8 cellular contexts compared by ENCODE assay signal in the genomic region with DNA sequence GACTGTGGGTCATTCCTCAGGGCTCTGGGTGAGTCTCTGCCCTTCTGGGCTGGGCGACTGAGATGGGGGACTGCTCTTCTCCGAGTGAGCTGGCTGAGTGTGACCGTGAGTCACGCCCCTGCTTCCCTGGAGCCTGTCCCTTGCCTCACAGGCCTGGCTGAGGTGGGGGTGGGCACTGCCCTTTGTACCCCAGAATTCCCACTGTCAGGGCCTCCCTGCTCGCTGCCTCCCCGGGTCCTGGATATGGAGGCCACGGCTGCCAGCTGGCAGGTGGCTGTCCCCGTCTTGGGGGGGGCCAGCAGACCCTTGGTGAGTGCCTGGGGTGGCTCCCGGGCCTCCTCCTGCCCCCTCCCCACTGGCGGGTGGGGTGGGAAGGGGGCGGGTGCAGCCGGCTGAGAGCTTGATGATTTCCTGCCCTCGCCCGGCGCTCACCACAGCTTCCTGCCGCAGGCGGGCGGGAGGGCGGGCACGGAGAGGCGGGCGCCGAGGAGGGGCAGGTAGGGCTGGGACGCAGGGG. TPM values are rescaled to one million over a fixed set of nuclear protein-coding genes. Genes with fewer than 3 reads are reported as not detected.
DNase-seq lines count a peak whose midpoint lies in the region; ATAC-seq lines count a peak whose summit lies in the region.

A gene with protein sequence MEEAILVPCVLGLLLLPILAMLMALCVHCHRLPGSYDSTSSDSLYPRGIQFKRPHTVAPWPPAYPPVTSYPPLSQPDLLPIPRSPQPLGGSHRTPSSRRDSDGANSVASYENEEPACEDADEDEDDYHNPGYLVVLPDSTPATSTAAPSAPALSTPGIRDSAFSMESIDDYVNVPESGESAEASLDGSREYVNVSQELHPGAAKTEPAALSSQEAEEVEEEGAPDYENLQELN (plus strand): TSS at position 434 of the 517 bp plus-strand sequence. CDS start 366 bp downstream, outside the sequence.

- peak; percentile 42 to 72 (median 56) for DNase-seq in stimulated activated CD4-positive, alpha-beta T cell treated with anti-CD3 and anti-CD28 coated beads, Interleukin-1b, Interleukin-23, amount 100 ng/mL, for 24 hours (ENCODE audit: low read depth in 4 of 4, low spot score in 1 of 4)
- DNase-seq in SJCRH30 (no peak), kidney glomerular epithelial cell (lab: John Stamatoyannopoulos, UW) (no peak)

- peak within 1 kb of the TSS; percentile 94 for H3K4me3 Mint-ChIP-seq in T-helper 1 cell treated with Interleukin-12 subunit alpha and Interleukin-12 subunit beta and Interleukin-4 antibody, amounts not matched to agents 30 μg/mL and 1 μg/mL, for 36 hours
- peak within 1 kb of the TSS; percentile 89 for H3K4me3 Mint-ChIP-seq in activated naive CD8-positive, alpha-beta T cell

- no peak within 1 kb of the TSS for H3K4me3 ChIP-seq in SJCRH30

- H3K27me3 ChIP-seq in SJCRH30: no peaks in the 10 kb centered on the region

- H3K4me1 ChIP-seq in SJCRH30: no peaks in the 10 kb centered on the region

- no peaks in the 10 kb centered on the region for H3K9me3 ChIP-seq in SJCRH30 (replicated peaks)

- peaks cover 36% of the 10 kb centered on the region for H3K4me1 Mint-ChIP-seq in T-helper 1 cell treated with Interleukin-12 subunit alpha and Interleukin-12 subunit beta and Interleukin-4 antibody, amounts not matched to agents 30 μg/mL and 1 μg/mL, for 36 hours (ENCODE audit: low read depth)
- peaks cover 36% of the 10 kb centered on the region for H3K4me1 Mint-ChIP-seq in activated naive CD8-positive, alpha-beta T cell (ENCODE audit: low read depth)

- H3K36me3 ChIP-seq in SJCRH30: no peaks in the 10 kb centered on the region

- no peaks in the 10 kb centered on the region for H3K27me3 Mint-ChIP-seq in T-helper 1 cell treated with Interleukin-12 subunit alpha and Interleukin-12 subunit beta and Interleukin-4 antibody, amounts not matched to agents 30 μg/mL and 1 μg/mL, for 36 hours (ENCODE audit: low read depth)
- no peaks in the 10 kb centered on the region for H3K27me3 Mint-ChIP-seq in activated naive CD8-positive, alpha-beta T cell

- peaks cover 69% of the 10 kb centered on the region for H3K36me3 Mint-ChIP-seq in T-helper 1 cell treated with Interleukin-12 subunit alpha and Interleukin-12 subunit beta and Interleukin-4 antibody, amounts not matched to agents 30 μg/mL and 1 μg/mL, for 36 hours (ENCODE audit: low read depth)
- peaks cover 25% of the 10 kb centered on the region for H3K36me3 Mint-ChIP-seq in activated naive CD8-positive, alpha-beta T cell

- peak within 1 kb of the TSS; percentile 95 for H3K27ac Mint-ChIP-seq in T-helper 1 cell treated with Interleukin-12 subunit alpha and Interleukin-12 subunit beta and Interleukin-4 antibody, amounts not matched to agents 30 μg/mL and 1 μg/mL, for 36 hours
- H3K27ac Mint-ChIP-seq in activated naive CD8-positive, alpha-beta T cell: peak within 1 kb of the TSS; percentile 98

- H3K27ac ChIP-seq in SJCRH30: no peak within 1 kb of the TSS

- ATAC-seq in GM21737 (IDR thresholded peaks at IDR 0.05; ENCODE audit: unreplicated experiment): peak; percentile 55
- ATAC-seq in GM18867 (IDR thresholded peaks at IDR 0.05; ENCODE audit: unreplicated experiment): no peak
- ATAC-seq in HG03135 (IDR thresholded peaks at IDR 0.05; ENCODE audit: unreplicated experiment): no peak

- peaks cover 10% of the 10 kb centered on the region for H3K9me3 Mint-ChIP-seq in T-helper 1 cell treated with Interleukin-12 subunit alpha and Interleukin-12 subunit beta and Interleukin-4 antibody, amounts not matched to agents 30 μg/mL and 1 μg/mL, for 36 hours
- H3K9me3 Mint-ChIP-seq in activated naive CD8-positive, alpha-beta T cell (ENCODE audit: low read depth): no peaks in the 10 kb centered on the region

RNA-seq across cellular contexts. Expression of the gene that starts here (rescaled TPM):
- 0.66 and 1.6 TPM in 2 replicates for total RNA-seq in SJCRH30 (2014; rRNA removed; shearing (Covaris generic))

Comparison
In these comparisons a context has a peak if more than half of its experiments do, and no peak if none do; other contexts are left out.
1. DNase-seq: peak in stimulated activated CD4-positive, alpha-beta T cell treated with anti-CD3 and anti-CD28 coated beads, Interleukin-1b, Interleukin-23, amount 100 ng/mL, for 24 hours (4 of 4); none in SJCRH30 (0 of 2) and kidney glomerular epithelial cell (single experiment).